In genomic region chr13:59452189-59452588, GRCh38 we compare ENCODE assay signal across 15 cellular contexts.
DNase-seq lines count a peak whose midpoint lies in the region; ATAC-seq and FAIRE-seq lines count a peak whose summit lies in the region.
"Had no signal": no experiment of that assay in that cellular context is flagged by ENCODE, and none has a peak within 500 bp of the region (broad histone marks: within the 10 kb centered on the region; RNA-seq: fewer than 3 reads in every experiment).

No MANE protein-coding gene starts in this region.

- ATAC-seq in GM19035 (IDR thresholded peaks at IDR 0.05; ENCODE audit: unreplicated experiment), result no peak
- ATAC-seq: gastrocnemius medialis; mucosa of descending colon; stimulated activated naive CD8-positive, alpha-beta T cell treated with anti-CD3 and anti-CD28 coated beads, Interleukin-15, Interleukin-2, amounts not matched to agents 100 U/mL and 50 U/mL, for 24 hours had no signal

- no peak for FAIRE-seq in RCC 7860 (lab: Jason Lieb, UNC)

- DNase-seq in D341Med (ENCODE audit: low spot score), result peak; percentile 50
- DNase-seq in NCI-H1092 treated with DMSO at 0.1 percent for 48 hours (lab: John Stamatoyannopoulos, UW), result peak; percentile 80
- DNase-seq in NCI-H82 (lab: John Stamatoyannopoulos, UW), result peak; percentile 94
- peak; percentile 55 for DNase-seq in medulla oblongata (ENCODE audit: extremely low spot score)
- DNase-seq in COLO668 (lab: John Stamatoyannopoulos, UW; ENCODE audit: unreplicated experiment), result no peak
- no peak for DNase-seq in RCC 7860 (ENCODE audit: low spot score)
- DNase-seq in GM19238 (ENCODE audit: insufficient read length, low spot score), result no peak
- DNase-seq: activated CD4-positive, alpha-beta T cell treated with anti-CD3 and anti-CD28 coated beads, Interleukin-2, amount 50 U/mL, for 4 hours; activated effector memory CD4-positive, alpha-beta T cell treated with anti-CD3 and anti-CD28 coated beads, Interleukin-2, amount 50 U/mL, for 16 hours; effector memory CD4-positive, alpha-beta T cell; gastrocnemius medialis; mucosa of descending colon; stimulated activated naive CD8-positive, alpha-beta T cell treated with anti-CD3 and anti-CD28 coated beads, Interleukin-15, Interleukin-2, amounts not matched to agents 100 U/mL and 50 U/mL, for 24 hours; T-helper 2 cell had no signal

Comparison
In these comparisons a context has a peak if more than half of its experiments do, and no peak if none do; other contexts are left out.
1. DNase-seq: peak in D341Med (single experiment), NCI-H1092 treated with DMSO at 0.1 percent for 48 hours (single experiment), NCI-H82 (single experiment) and medulla oblongata (single experiment); none in COLO668 (single experiment), RCC 7860 (single experiment) and GM19238 (single experiment).